ENCODE assay signal across 1 cellular context in genomic region chr19:37691881-37692504, GRCh38.
A peak's percentile ranks its signal among the peaks of the same experiment; 100 is the strongest.
TF ChIP-seq lines count a peak whose summit lies in the region.

No MANE protein-coding gene starts in this region.

TF ChIP-seq in GM23338, 12 proteins besides CTCF, POLR2A, EP300 and RAD21:
- TF ChIP-seq ZNF462 (CRISPR knock-in tag; IDR thresholded peaks at IDR 0.05), result no peak
- no peak for TF ChIP-seq REST (IDR thresholded peaks at IDR 0.05; ENCODE audit: unreplicated experiment)
- TF ChIP-seq STAT1 (IDR thresholded peaks at IDR 0.05; ENCODE audit: unreplicated experiment), result no peak
- 0 out of 2 replicates have a peak, but pooled peaks have one; percentile 39 for TF ChIP-seq ETS1 (IDR thresholded peaks at IDR 0.05)
- TF ChIP-seq NANOG (IDR thresholded peaks at IDR 0.05; ENCODE audit: borderline replicate concordance), result no peak
- no peak for TF ChIP-seq EZH2phosphoT487 (IDR thresholded peaks at IDR 0.05; ENCODE audit: unreplicated experiment)
- no peak for TF ChIP-seq ZNF114 (CRISPR knock-in tag; IDR thresholded peaks at IDR 0.05)
- TF ChIP-seq CREB1 (CRISPR knock-in tag; IDR thresholded peaks at IDR 0.05; ENCODE audit: low read depth), result peak; percentile 65
- TF ChIP-seq ZNF331 (CRISPR knock-in tag; IDR thresholded peaks at IDR 0.05; ENCODE audit: low read depth), result no peak
- TF ChIP-seq JUNB (IDR thresholded peaks at IDR 0.05; ENCODE audit: unreplicated experiment), result no peak
- TF ChIP-seq POLR2AphosphoS5 (IDR thresholded peaks at IDR 0.05; ENCODE audit: low read depth), result peak; percentile 38; the same call in 1 of the 2 replicates
- no peak for TF ChIP-seq EZH2 (IDR thresholded peaks at IDR 0.05; ENCODE audit: low read depth, unreplicated experiment)
